8 cellular contexts compared by ENCODE assay signal in genomic region chr10:110353244-110354119, GRCh38. TPM values are rescaled to one million over a fixed set of nuclear protein-coding genes. Genes with fewer than 3 reads are reported as not detected.
DNase-seq lines count a peak whose midpoint lies in the region; ATAC-seq and TF ChIP-seq lines count a peak whose summit lies in the region.

No MANE protein-coding gene starts in this region.

- H3K4me1 Mint-ChIP-seq in HFFc6 (ENCODE audit: low read depth) (peaks cover 87% of the 10 kb centered on the region), T-helper 17 cell (peaks cover 47% of the 10 kb centered on the region)

- H2AFZ ChIP-seq in trophoblast cell (ENCODE audit: insufficient read depth, low read length, poor library complexity), result no peak overlapping the region

- H3K9me3 ChIP-seq in T-helper 17 cell (ENCODE audit: control insufficient read depth, low read length, poor library complexity, severe bottlenecking) (no peaks in the 10 kb centered on the region), trophoblast cell (ENCODE audit: insufficient read depth, low read depth, low read length) (no peaks in the 10 kb centered on the region)

- peaks cover 10 to 16% of the 10 kb centered on the region in 2 experiments for H3K4me1 ChIP-seq in trophoblast cell (ENCODE audit: control insufficient read depth in 1 of 2, insufficient read depth in 2 of 2, low read length in 2 of 2)

- H2BK12ac ChIP-seq in trophoblast cell (ENCODE audit: low read length), result no peak overlapping the region

- no peak overlapping the region for H2BK120ac ChIP-seq in trophoblast cell (ENCODE audit: insufficient read depth, low read length, poor library complexity)

- no peak overlapping the region for H4K91ac ChIP-seq in trophoblast cell (ENCODE audit: low read depth, low read length)

- no peak overlapping the region for H4K12ac ChIP-seq in trophoblast cell (ENCODE audit: low read depth, low read length)

- no peaks in the 10 kb centered on the region for H3K9me3 Mint-ChIP-seq in HFFc6

- no peaks in the 10 kb centered on the region for H3K79me2 ChIP-seq in trophoblast cell (ENCODE audit: control insufficient read depth, insufficient read depth, low read length, poor library complexity)

- ATAC-seq in T-helper 17 cell (peak; percentile 43), omental fat pad (ENCODE audit: low FRiP score) (no peak), GM18502 (IDR thresholded peaks at IDR 0.05; ENCODE audit: poor library complexity, unreplicated experiment) (no peak)

- DNase-seq in HFFc6, result peak; percentile 96
- DNase-seq in T-helper 17 cell, result peak in 2 of 3 donors; percentile 17 to 18
- DNase-seq in choroid plexus epithelial cell (ENCODE audit: low read depth), result peak; percentile 81
- DNase-seq in trophoblast cell, result peak; percentile 15 to 43
- no peak for DNase-seq in omental fat pad (ENCODE audit: low spot score)
- no peak for DNase-seq in GF-D8 (lab: John Stamatoyannopoulos, UW)
- no peak for DNase-seq in DMS79 (lab: John Stamatoyannopoulos, UW)

- no peak overlapping the region for H3K9ac ChIP-seq in trophoblast cell (ENCODE audit: low read length)

- H3K4me3 Mint-ChIP-seq in HFFc6 (peak overlapping the region; percentile 86), T-helper 17 cell (peak overlapping the region; percentile 28)

- H3K27ac Mint-ChIP-seq in HFFc6 (peak overlapping the region; percentile 99), T-helper 17 cell (peak overlapping the region; percentile 99)

- peaks cover 4% of the 10 kb centered on the region; the same call in 1 of the 2 replicates for H3K36me3 Mint-ChIP-seq in HFFc6 (ENCODE audit: low read depth)
- peaks cover 4% of the 10 kb centered on the region for H3K36me3 Mint-ChIP-seq in T-helper 17 cell (ENCODE audit: low read depth)

- no CpG with 5 or more reads among the region's 14 CpGs for WGBS in trophoblast cell (ENCODE audit: extremely low coverage, insufficient coverage, insufficient read length)

- no peak overlapping the region for H2AK5ac ChIP-seq in trophoblast cell (ENCODE audit: low read length)

- no peak for TF ChIP-seq CTCF in HFFc6 (IDR thresholded peaks at IDR 0.05)
- TF ChIP-seq CTCF in choroid plexus epithelial cell (conservative IDR thresholded peaks at IDR 0.05; ENCODE audit: low read depth, low read length), result peak; percentile 50
- TF ChIP-seq CTCF in omental fat pad (IDR thresholded peaks at IDR 0.05), result no peak

- H3K27me3 ChIP-seq in trophoblast cell (ENCODE audit: insufficient read depth, low read length), result no peaks in the 10 kb centered on the region

- no peak overlapping the region for H4K8ac ChIP-seq in trophoblast cell (ENCODE audit: low read depth, low read length)

- no peaks in the 10 kb centered on the region for H3K36me3 ChIP-seq in trophoblast cell (ENCODE audit: control insufficient read depth in 1 of 2, insufficient read depth in 2 of 2, low read length in 2 of 2)

- no peak overlapping the region for H3K14ac ChIP-seq in trophoblast cell (ENCODE audit: low read length)

- no peak overlapping the region for H3K18ac ChIP-seq in trophoblast cell (ENCODE audit: low read length)

- H2BK5ac ChIP-seq in trophoblast cell (ENCODE audit: low read depth, low read length, poor library complexity), result no peak overlapping the region

- H3K4me2 ChIP-seq in trophoblast cell (ENCODE audit: low read length), result no peak overlapping the region

- H3K23ac ChIP-seq in trophoblast cell (ENCODE audit: low read length), result no peak overlapping the region

- no peak overlapping the region for H3K27ac ChIP-seq in trophoblast cell (ENCODE audit: low read depth, low read length)

- H3K27me3 Mint-ChIP-seq in HFFc6 (ENCODE audit: insufficient read depth) (peaks cover 3% of the 10 kb centered on the region), T-helper 17 cell (peaks cover 5% of the 10 kb centered on the region)

- H3K79me1 ChIP-seq in trophoblast cell (ENCODE audit: low read length), result no peaks in the 10 kb centered on the region

- H3K4ac ChIP-seq in trophoblast cell (ENCODE audit: low read depth, low read length), result no peak overlapping the region

- H3K4me3 ChIP-seq in choroid plexus epithelial cell (ENCODE audit: low read depth, low read length) (peak overlapping the region; percentile 24), trophoblast cell (ENCODE audit: low read depth, low read length) (no peak overlapping the region)

RNA-seq across cellular contexts. Expression of gene SMNDC1, which starts 48.8 kb away (rescaled TPM):
- 10 to 100 TPM; 31.5 to 37.5 (median 34.8) TPM for total RNA-seq in HFFc6 (2021; fragmentation: NEBNext Ultra II Directional; extraction: Animal tissue kit (Norgen Biotek cat#: 25700))
- total RNA-seq in T-helper 17 cell (10 to 100 TPM; 33.7 to 50.4 TPM), omental fat pad (10 to 100 TPM in 2 of 4 donors, 1 to 10 TPM in 2; 8.1 to 20.4 (median 14.1) TPM)
- polyA plus RNA-seq in trophoblast cell (2013), result 35.4 and 36.5 TPM in 2 replicates

Comparison
In these comparisons a context has a peak if more than half of its experiments do, and no peak if none do; other contexts are left out.
1. DNase-seq: peak in HFFc6 (single experiment), T-helper 17 cell (2 of 3), choroid plexus epithelial cell (single experiment) and trophoblast cell (2 of 2); none in omental fat pad (single experiment), GF-D8 (single experiment) and DMS79 (single experiment).